Comparison of ENCODE assay signal across 16 cellular contexts in genomic region chr10:31142026-31142425, GRCh38.
DNase-seq lines count a peak whose midpoint lies in the region; ATAC-seq, FAIRE-seq and TF ChIP-seq lines count a peak whose summit lies in the region.
"Had no signal": no experiment of that assay in that cellular context is flagged by ENCODE, and none has a peak within 500 bp of the region (broad histone marks: within the 10 kb centered on the region; RNA-seq: fewer than 3 reads in every experiment).

No MANE protein-coding gene starts in this region.

- H3K27me3 Mint-ChIP-seq in WTC11 (ENCODE audit: low read depth) = no peaks in the 10 kb centered on the region; the same call in 1 of the 2 replicates
- no peaks in the 10 kb centered on the region for H3K27me3 Mint-ChIP-seq in activated T-cell treated with anti-CD3 and anti-CD28 coated beads, Interleukin-2, amount 50 U/mL, for 72 hours (ENCODE audit: low read depth)
- H3K27me3 Mint-ChIP-seq: activated CD4-positive, alpha-beta T cell treated with anti-CD3 and anti-CD28 coated beads for 36 hours; stimulated activated naive CD8-positive, alpha-beta T cell treated with anti-CD3 and anti-CD28 coated beads, Interleukin-15, amount 100 ng/mL, for 72 hours had no signal

- H3K9me3 ChIP-seq in MG63 = no peaks in the 10 kb centered on the region
- H3K9me3 ChIP-seq in K562 (replicated peaks; ENCODE audit: control insufficient read depth, insufficient read depth, low read depth, low read length) = no peaks in the 10 kb centered on the region
- H3K9me3 ChIP-seq: breast epithelium had no signal

- H3K27ac ChIP-seq in K562 (ENCODE audit: extremely low read depth, low read depth, low read length) = no peak overlapping the region
- H3K27ac ChIP-seq: breast epithelium had no signal

- no peak for TF ChIP-seq EP300 in K562 (IDR thresholded peaks at IDR 0.05; ENCODE audit: low read length)

- H3K4me3 ChIP-seq in MG63 = no peak overlapping the region
- no peak overlapping the region for H3K4me3 ChIP-seq in K562
- H3K4me3 ChIP-seq: breast epithelium had no signal

- no peak overlapping the region for H3K27ac Mint-ChIP-seq in WTC11
- no peak overlapping the region for H3K27ac Mint-ChIP-seq in activated T-cell treated with anti-CD3 and anti-CD28 coated beads, Interleukin-2, amount 50 U/mL, for 72 hours
- H3K27ac Mint-ChIP-seq: activated CD4-positive, alpha-beta T cell treated with anti-CD3 and anti-CD28 coated beads for 36 hours; stimulated activated naive CD8-positive, alpha-beta T cell treated with anti-CD3 and anti-CD28 coated beads, Interleukin-15, amount 100 ng/mL, for 72 hours had no signal

- H4K20me1 ChIP-seq in K562 (replicated peaks; ENCODE audit: control insufficient read depth, insufficient read depth, low read length) = no peaks in the 10 kb centered on the region

- intact Hi-C loops in K562 (cut with micrococcal nuclease) (no loop called here), left colon (cut with DNase I, micrococcal nuclease) (no loop called here)

- no peaks in the 10 kb centered on the region for H3K36me3 Mint-ChIP-seq in WTC11
- H3K36me3 Mint-ChIP-seq in activated T-cell treated with anti-CD3 and anti-CD28 coated beads, Interleukin-2, amount 50 U/mL, for 72 hours (ENCODE audit: insufficient read depth in 2 of 2) = no peaks in the 10 kb centered on the region

- H3K36me3 ChIP-seq in MG63 (no peaks in the 10 kb centered on the region), K562 (ENCODE audit: control insufficient read depth, insufficient read depth, low read length) (no peaks in the 10 kb centered on the region)
- H3K36me3 ChIP-seq: breast epithelium had no signal

- H3K4me1 ChIP-seq in K562 (replicated peaks in 1 of 2; ENCODE audit: control insufficient read depth in 2 of 2, insufficient read depth in 2 of 2, low read length in 2 of 2) = peaks cover 0 to 6% of the 10 kb centered on the region in 2 experiments; a peak in 4 of 5 replicates
- H3K4me1 ChIP-seq: breast epithelium had no signal

- H3K4me1 Mint-ChIP-seq in WTC11 = peaks cover 17% of the 10 kb centered on the region
- H3K4me1 Mint-ChIP-seq in activated T-cell treated with anti-CD3 and anti-CD28 coated beads, Interleukin-2, amount 50 U/mL, for 72 hours (ENCODE audit: low read depth) = peaks cover 29% of the 10 kb centered on the region

- H3K9me3 Mint-ChIP-seq in WTC11 = no peaks in the 10 kb centered on the region
- H3K9me3 Mint-ChIP-seq in activated T-cell treated with anti-CD3 and anti-CD28 coated beads, Interleukin-2, amount 50 U/mL, for 72 hours = no peaks in the 10 kb centered on the region
- H3K9me3 Mint-ChIP-seq: stimulated activated naive CD8-positive, alpha-beta T cell treated with anti-CD3 and anti-CD28 coated beads, Interleukin-15, amount 100 ng/mL, for 72 hours had no signal

- H3K27me3 ChIP-seq in MG63 = no peaks in the 10 kb centered on the region
- peaks cover 8 to 15% of the 10 kb centered on the region in 2 experiments; a peak in 4 of 5 replicates for H3K27me3 ChIP-seq in K562 (ENCODE audit: control insufficient read depth in 2 of 2, insufficient read depth in 2 of 2, low read length in 2 of 2)
- H3K27me3 ChIP-seq: breast epithelium had no signal

- DNase-seq in Daoy (ENCODE audit: low read depth) (peak; percentile 86), MG63 (peak; percentile 9), K562 (ENCODE audit: extremely low read depth in 1 of 4, low spot score in 3 of 4) (no peak), myocyte (ENCODE audit: low read depth) (peak; percentile 65), left colon (no peak), WTC11 (ENCODE audit: low spot score) (no peak), iPS-NIHi11 (ENCODE audit: low spot score) (no peak)
- no peak for DNase-seq in activated T-cell treated with anti-CD3 and anti-CD28 coated beads, Interleukin-2, amount 50 U/mL, for 72 hours
- DNase-seq: activated CD4-positive, alpha-beta T cell treated with anti-CD3 and anti-CD28 coated beads for 36 hours; C1 segment of cervical spinal cord; GDM1; NCI-H2029; NK-92 treated with Interleukin-12 subunit alpha and Interleukin-12 subunit beta, amount 100 ng/mL, for 24 hours; stimulated activated naive CD8-positive, alpha-beta T cell treated with anti-CD3 and anti-CD28 coated beads, Interleukin-15, amount 100 ng/mL, for 72 hours had no signal

- H3K4me2 ChIP-seq in K562 (ENCODE audit: insufficient read depth, low read length) = no peak overlapping the region

- in situ Hi-C loops in K562 (cut with MboI) = no loop called here

- no peak for TF ChIP-seq POLR2A in K562 (conservative IDR thresholded peaks at IDR 0.05)

- POLR2A ChIA-PET in K562 (lab: Yijun Ruan, JAX) (no interaction called here), WTC11 (lab: Charles Lee) (no interaction called here)

- H3K79me2 ChIP-seq in K562 (ENCODE audit: control insufficient read depth, insufficient read depth, low read length) = no peaks in the 10 kb centered on the region

- no peaks in the 10 kb centered on the region for H3K9me1 ChIP-seq in K562 (ENCODE audit: control insufficient read depth, insufficient read depth, low read length)

- no peak overlapping the region for H3K4me3 Mint-ChIP-seq in WTC11
- no peak overlapping the region for H3K4me3 Mint-ChIP-seq in activated T-cell treated with anti-CD3 and anti-CD28 coated beads, Interleukin-2, amount 50 U/mL, for 72 hours
- H3K4me3 Mint-ChIP-seq: activated CD4-positive, alpha-beta T cell treated with anti-CD3 and anti-CD28 coated beads for 36 hours; stimulated activated naive CD8-positive, alpha-beta T cell treated with anti-CD3 and anti-CD28 coated beads, Interleukin-15, amount 100 ng/mL, for 72 hours had no signal

- no peak overlapping the region for H2AFZ ChIP-seq in K562 (ENCODE audit: low read depth, low read length)

- H3K9ac ChIP-seq in K562 (ENCODE audit: insufficient read depth in 1 of 2, low read depth in 2 of 2, low read length in 2 of 2) = no peak overlapping the region

- FAIRE-seq in K562 (lab: Jason Lieb, UNC) = no peak
- FAIRE-seq: endothelial cell of umbilical vein had no signal

- WGBS in K562 (ENCODE audit: insufficient coverage, low coverage, missing lambda C conversion rate) = 5% methylated on average over 5 of the region's 5 CpGs

- CTCF ChIA-PET in K562 (lab: Yijun Ruan, JAX; ENCODE audit: low intra/inter-chr PET ratio) (no interaction called here), WTC11 (lab: Charles Lee) (no interaction called here)

- BruUV-seq in K562 (replicated peaks; lab: Mats Ljungman, UMichigan) = no TSS peak

- no peak for TF ChIP-seq RAD21 in K562 (CRISPR knock-in tag; conservative IDR thresholded peaks at IDR 0.05 in 1 of 2, IDR thresholded peaks at IDR 0.05 in 1 of 2)

- no peak for ATAC-seq in K562
- ATAC-seq in left colon = no peak
- ATAC-seq in WTC11 = no peak
- ATAC-seq in activated T-cell treated with anti-CD3 and anti-CD28 coated beads, Interleukin-2, amount 50 U/mL, for 72 hours (replicated peaks in 1 of 2) = no peak
- ATAC-seq: activated CD4-positive, alpha-beta T cell treated with anti-CD3 and anti-CD28 coated beads for 36 hours; stimulated activated naive CD8-positive, alpha-beta T cell treated with anti-CD3 and anti-CD28 coated beads, Interleukin-15, amount 100 ng/mL, for 72 hours had no signal

- TF ChIP-seq CTCF in K562 (IDR thresholded peaks at IDR 0.05 in 2 of 3, conservative IDR thresholded peaks at IDR 0.05 in 1 of 3; ENCODE audit: insufficient read depth in 2 of 3, low read depth in 1 of 3, low read length in 3 of 3) (no peak), WTC11 (IDR thresholded peaks at IDR 0.05) (no peak)

TF ChIP-seq in K562, 482 proteins besides CTCF, POLR2A, EP300 and RAD21:
- TF ChIP-seq TAF9B (IDR thresholded peaks at IDR 0.05; ENCODE audit: partially characterized antibody) = no peak
- TF ChIP-seq FOXJ3 (CRISPR knock-in tag; IDR thresholded peaks at IDR 0.05) = no peak
- TF ChIP-seq ZNF12 (CRISPR knock-in tag; IDR thresholded peaks at IDR 0.05) = no peak
- TF ChIP-seq NR2C2 (CRISPR knock-in tag; IDR thresholded peaks at IDR 0.05) = no peak
- TF ChIP-seq NR2C2 (tag; IDR thresholded peaks at IDR 0.05) = 0 out of 2 replicates have a peak, but pooled peaks have one; percentile 21

TF ChIP-seq in WTC11, 78 proteins besides CTCF, POLR2A, EP300 and RAD21 (continues in another document):
- TF ChIP-seq HMGA2 (CRISPR knock-in tag; IDR thresholded peaks at IDR 0.05) (no peak), STAT6 (CRISPR knock-in tag; conservative IDR thresholded peaks at IDR 0.05; ENCODE audit: low read depth) (no peak), ATF2 (CRISPR knock-in tag; IDR thresholded peaks at IDR 0.05; ENCODE audit: borderline replicate concordance, low read depth) (no peak), MXD4 (CRISPR knock-in tag; IDR thresholded peaks at IDR 0.05; ENCODE audit: borderline replicate concordance) (no peak), RORB (CRISPR knock-in tag; IDR thresholded peaks at IDR 0.05) (no peak), GABPB1 (CRISPR knock-in tag; IDR thresholded peaks at IDR 0.05) (no peak)

Comparison
In these comparisons a context has a peak if more than half of its experiments do, and no peak if none do; other contexts are left out.
1. DNase-seq: peak in Daoy (single experiment), MG63 (single experiment) and myocyte (single experiment); none in K562 (0 of 4), left colon (0 of 2), WTC11 (single experiment), iPS-NIHi11 (single experiment) and activated T-cell treated with anti-CD3 and anti-CD28 coated beads, Interleukin-2, amount 50 U/mL, for 72 hours (0 of 2).